ENCODE assay signal across 8 cellular contexts in the genomic region with DNA sequence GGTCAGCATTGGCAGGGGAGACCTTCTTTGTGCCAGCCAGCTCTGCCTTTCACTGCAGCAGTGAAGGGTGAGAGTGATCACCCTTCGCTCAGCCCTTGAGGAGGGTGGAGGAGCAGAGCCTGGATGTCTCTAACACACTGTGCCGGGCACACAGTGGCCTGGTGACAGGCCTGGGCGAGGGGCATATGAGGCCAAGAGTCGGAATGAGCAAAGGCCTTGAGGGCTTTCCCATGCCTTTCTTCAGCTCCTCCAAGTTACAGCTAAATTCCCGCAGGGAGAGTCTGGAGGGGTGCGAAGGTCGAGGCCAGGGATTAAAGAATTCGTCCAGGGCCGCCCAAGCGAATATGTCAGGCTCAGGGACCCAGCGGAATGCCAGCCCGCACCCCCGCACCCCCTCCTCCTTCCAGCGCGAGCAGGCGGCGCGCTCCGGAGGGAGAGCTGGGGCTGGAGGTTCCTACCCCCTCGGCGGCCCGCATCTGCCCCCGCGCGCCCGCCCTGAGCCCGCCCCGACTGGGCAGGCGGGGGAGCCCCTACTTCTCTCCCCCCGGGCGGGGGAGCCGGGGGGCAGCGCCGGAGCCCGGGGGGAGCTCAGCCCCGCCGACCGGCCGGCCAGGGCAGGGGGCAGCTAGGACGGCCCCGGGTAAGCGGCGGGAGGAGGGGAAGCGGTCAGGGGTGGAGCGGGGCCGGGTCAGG. TPM values are rescaled to one million over a fixed set of nuclear protein-coding genes. Genes with fewer than 3 reads are reported as not detected.
DNase-seq lines count a peak whose midpoint lies in the region; ATAC-seq and TF ChIP-seq lines count a peak whose summit lies in the region.

A gene with protein sequence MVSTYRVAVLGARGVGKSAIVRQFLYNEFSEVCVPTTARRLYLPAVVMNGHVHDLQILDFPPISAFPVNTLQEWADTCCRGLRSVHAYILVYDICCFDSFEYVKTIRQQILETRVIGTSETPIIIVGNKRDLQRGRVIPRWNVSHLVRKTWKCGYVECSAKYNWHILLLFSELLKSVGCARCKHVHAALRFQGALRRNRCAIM (plus strand): TSS at position 401 of the 693 bp plus-strand sequence. CDS start 3,546 bp downstream, outside the sequence.

- no peaks in the 10 kb centered on the region for H3K79me2 ChIP-seq in mammary epithelial cell (ENCODE audit: insufficient read depth, low read length)

- ATAC-seq in GM19395 (IDR thresholded peaks at IDR 0.05; ENCODE audit: unreplicated experiment) (no peak), HG02852 (IDR thresholded peaks at IDR 0.05; ENCODE audit: unreplicated experiment) (no peak)

- in situ Hi-C loops in mammary epithelial cell (cut with MboI; ENCODE audit: low sequenced_read_pairs in 2 of 2): loop anchor here (25.0 kb wide), 1 partner anchor 569 kb away; no protein-coding TSS in a partner anchor

- dilution Hi-C loops in mammary epithelial cell (cut with HindIII; ENCODE audit: low sequenced_read_pairs): loop anchor here (5.0 to 25.0 kb wide), 3 partner anchors 34 to 419 kb away; no protein-coding TSS in a partner anchor

- H3K9ac ChIP-seq in mammary epithelial cell (ENCODE audit: insufficient read depth, low read length): no peak within 1 kb of the TSS
- H3K9ac ChIP-seq in skeletal muscle tissue (ENCODE audit: low read depth in 1 of 3, low read length in 3 of 3): peak within 1 kb of the TSS; percentile 74 to 83 (median 76)

- peaks cover 19% of the 10 kb centered on the region for H3K27me3 Mint-ChIP-seq in T-helper 2 cell treated with Interferon-gamma antibody and Interleukin-4, amounts not matched to agents 5 μg/mL and 100 μg/mL, for 36 hours (ENCODE audit: low read depth)

- peaks cover 9% of the 10 kb centered on the region for H3K4me1 Mint-ChIP-seq in T-helper 2 cell treated with Interferon-gamma antibody and Interleukin-4, amounts not matched to agents 5 μg/mL and 100 μg/mL, for 36 hours (ENCODE audit: low read depth)

- H3K27ac Mint-ChIP-seq in T-helper 2 cell treated with Interferon-gamma antibody and Interleukin-4, amounts not matched to agents 5 μg/mL and 100 μg/mL, for 36 hours: no peak within 1 kb of the TSS

- intact Hi-C loops in A673 (cut with micrococcal nuclease; ENCODE audit: unreplicated experiment): no loop called here
- intact Hi-C loops in mammary epithelial cell (cut with micrococcal nuclease): no loop called here

- H3K4me1 ChIP-seq in A673 (ENCODE audit: insufficient read depth, low read length, poor library complexity, severe bottlenecking) (peaks cover 11% of the 10 kb centered on the region), mammary epithelial cell (ENCODE audit: insufficient read depth, low read length) (no peaks in the 10 kb centered on the region), skeletal muscle tissue (ENCODE audit: control insufficient read depth in 3 of 3, insufficient read depth in 3 of 3, low read length in 3 of 3) (peaks cover 12 to 21% (median 19%) of the 10 kb centered on the region in 3 donors)

- H3K36me3 ChIP-seq in A673 (ENCODE audit: insufficient read depth, low read length, poor library complexity, severe bottlenecking): no peaks in the 10 kb centered on the region
- no peaks in the 10 kb centered on the region; the same call in 1 of the 2 replicates for H3K36me3 ChIP-seq in H7 (replicated peaks; ENCODE audit: control insufficient read depth, insufficient read depth, low read length)
- peaks cover 3% of the 10 kb centered on the region for H3K36me3 ChIP-seq in mammary epithelial cell (ENCODE audit: insufficient read depth, low read length)
- H3K36me3 ChIP-seq in skeletal muscle tissue (ENCODE audit: control insufficient read depth in 3 of 3, insufficient read depth in 3 of 3, low read length in 3 of 3): peaks cover 0 to 2% (median 2%) of the 10 kb centered on the region in 3 donors

- no peaks in the 10 kb centered on the region for H3K9me3 Mint-ChIP-seq in T-helper 2 cell treated with Interferon-gamma antibody and Interleukin-4, amounts not matched to agents 5 μg/mL and 100 μg/mL, for 36 hours

- DNase-seq in A673 (ENCODE audit: low spot score) (peak; percentile 48), H7 (peak; percentile 95), mammary epithelial cell (no peak), iPS-NIHi11 (ENCODE audit: low spot score) (peak; percentile 92)
- peak; percentile 38 for DNase-seq in T-helper 2 cell treated with Interferon-gamma antibody and Interleukin-4, amounts not matched to agents 5 μg/mL and 100 μg/mL, for 36 hours (ENCODE audit: low spot score)

- H3K27me3 ChIP-seq in A673 (replicated peaks; ENCODE audit: insufficient read depth, low read depth, low read length, poor library complexity) (no peaks in the 10 kb centered on the region), H7 (ENCODE audit: control insufficient read depth, insufficient read depth, low read length) (no peaks in the 10 kb centered on the region), mammary epithelial cell (ENCODE audit: insufficient read depth, low read length) (no peaks in the 10 kb centered on the region), skeletal muscle tissue (ENCODE audit: control insufficient read depth in 3 of 3, insufficient read depth in 3 of 3, low read length in 3 of 3) (no peaks in the 10 kb centered on the region)

- CTCF ChIA-PET in A673 (lab: Charles Lee) (no interaction called here), mammary epithelial cell (lab: Charles Lee; ENCODE audit: low non-redundant PET) (no interaction called here)

- POLR2A ChIA-PET in A673 (lab: Charles Lee; ENCODE audit: low non-redundant PET): no interaction called here

- H3K9me3 ChIP-seq in A673 (ENCODE audit: low read depth, low read length, poor library complexity, severe bottlenecking) (no peaks in the 10 kb centered on the region), mammary epithelial cell (replicated peaks; ENCODE audit: insufficient read depth, low read length) (no peaks in the 10 kb centered on the region), skeletal muscle tissue (ENCODE audit: control insufficient read depth in 3 of 3, low read length in 3 of 3) (no peaks in the 10 kb centered on the region)

- BruUV-seq in A673 (replicated peaks; lab: Mats Ljungman, UMichigan) (no TSS peak), mammary epithelial cell (replicated peaks; lab: Mats Ljungman, UMichigan) (no TSS peak)

- H3K4me3 Mint-ChIP-seq in T-helper 2 cell treated with Interferon-gamma antibody and Interleukin-4, amounts not matched to agents 5 μg/mL and 100 μg/mL, for 36 hours: peak within 1 kb of the TSS; percentile 62

- H3K27ac ChIP-seq in A673 (ENCODE audit: low read depth, low read length, poor library complexity, severe bottlenecking) (no peak within 1 kb of the TSS), mammary epithelial cell (ENCODE audit: insufficient read depth, low read depth, low read length) (no peak within 1 kb of the TSS), skeletal muscle tissue (ENCODE audit: low read depth, low read length) (no peak within 1 kb of the TSS)

- 26% methylated on average over 8 of the region's 46 CpGs for WGBS in mammary epithelial cell (ENCODE audit: low coverage, missing lambda C conversion rate)

- no peak within 1 kb of the TSS for H2AFZ ChIP-seq in mammary epithelial cell (ENCODE audit: low read depth, low read length)

- peak within 1 kb of the TSS; percentile 71 for H3K4me2 ChIP-seq in mammary epithelial cell (ENCODE audit: insufficient read depth, low read depth, low read length)

- no peaks in the 10 kb centered on the region for H4K20me1 ChIP-seq in mammary epithelial cell (ENCODE audit: insufficient read depth, low read length)

- no peak for TF ChIP-seq CTCF in A673 (conservative IDR thresholded peaks at IDR 0.05; ENCODE audit: low read depth, low read length)
- no peak for TF ChIP-seq CTCF in mammary epithelial cell (conservative IDR thresholded peaks at IDR 0.05 in 1 of 2, IDR thresholded peaks at IDR 0.05 in 1 of 2; ENCODE audit: extremely low read depth in 1 of 2, insufficient read depth in 1 of 2, low read depth in 1 of 2, low read length in 2 of 2)

- H3K36me3 Mint-ChIP-seq in T-helper 2 cell treated with Interferon-gamma antibody and Interleukin-4, amounts not matched to agents 5 μg/mL and 100 μg/mL, for 36 hours (ENCODE audit: low read depth): peaks cover 11% of the 10 kb centered on the region

- H3K4me3 ChIP-seq in A673 (ENCODE audit: low read depth, low read length, poor library complexity, severe bottlenecking) (peak within 1 kb of the TSS; percentile 51), H7 (ENCODE audit: insufficient read depth, low read depth, low read length) (peak within 1 kb of the TSS; percentile 74), mammary epithelial cell (replicated peaks in 1 of 3; ENCODE audit: insufficient read depth in 1 of 3, low read depth in 2 of 3, low read length in 3 of 3) (peak within 1 kb of the TSS in 2 of 3 experiments; percentile 26 to 42), skeletal muscle tissue (ENCODE audit: low read length in 3 of 3) (peak within 1 kb of the TSS; percentile 72 to 76 (median 73))

RNA-seq across cellular contexts. Expression of the gene that starts here (rescaled TPM):
- total RNA-seq in A673 (2021) (15.9 TPM in 2 replicates), mammary epithelial cell (under 1 TPM; 0.19 to 0.67 TPM), skeletal muscle tissue (1.6 TPM)
- 13.8 and 16.9 TPM in 2 replicates for total RNA-seq in H7 (2014; rRNA removed; shearing (Covaris generic))
- 0.07 TPM for polyA plus RNA-seq in mammary epithelial cell
- polyA minus RNA-seq in mammary epithelial cell: not detected
